ENCODE assay signal across 13 cellular contexts in genomic region chr6:33610057-33610456, GRCh38. TPM values are rescaled to one million over a fixed set of nuclear protein-coding genes. Genes with fewer than 3 reads are reported as not detected.
DNase-seq lines count a peak whose midpoint lies in the region; TF ChIP-seq lines count a peak whose summit lies in the region.
"Had no signal": no experiment of that assay in that cellular context is flagged by ENCODE, and none has a peak within 500 bp of the region (broad histone marks: within the 10 kb centered on the region; RNA-seq: fewer than 3 reads in every experiment).

No MANE protein-coding gene starts in this region.

- H3K27me3 Mint-ChIP-seq in activated T-helper 1 cell treated with anti-CD3 and anti-CD28 coated beads, Interleukin-12 subunit alpha, Interleukin-12 subunit beta, Interleukin-2, Interleukin-4 antibody, amounts not matched to agents 30 ng/mL and 10 ng/mL and 1 ng/mL, durations not matched to agents 14 hours and 24 hours and 36 hours (ENCODE audit: insufficient read depth) = peaks cover 8% of the 10 kb centered on the region

- H3K79me2 ChIP-seq in DOHH2 (ENCODE audit: control insufficient read depth, low read length) (no peaks in the 10 kb centered on the region), SK-N-SH (ENCODE audit: insufficient read depth) (no peaks in the 10 kb centered on the region)

- TF ChIP-seq RAD21 in SK-N-SH (IDR thresholded peaks at IDR 0.05; ENCODE audit: low read length) = no peak

- intact Hi-C loops in testis (cut with DNase I; ENCODE audit: low total_unique reads) = no loop called here
- intact Hi-C loops in activated T-helper 1 cell treated with anti-CD3 and anti-CD28 coated beads, Interleukin-12 subunit alpha, Interleukin-12 subunit beta, Interleukin-2, Interleukin-4 antibody, amounts not matched to agents 30 ng/mL and 10 ng/mL and 1 ng/mL, durations not matched to agents 14 hours and 24 hours and 36 hours (cut with micrococcal nuclease) = no loop called here

- CTCF ChIA-PET in SK-N-SH (lab: Yijun Ruan, JAX) = interaction anchor here (0.6 to 4.1 kb wide), 5 partner anchors 20 to 116 kb away, joined by 3 to 31 read pairs (median 4); no protein-coding TSS in a partner anchor

- 0 out of 2 replicates have a peak overlapping the region, but pooled peaks have one; percentile 41 for H2AFZ ChIP-seq in SK-N-SH (ENCODE audit: low read depth)

- H3K27me3 ChIP-seq in DOHH2 (ENCODE audit: control insufficient read depth, low read length) = no peaks in the 10 kb centered on the region
- no peaks in the 10 kb centered on the region for H3K27me3 ChIP-seq in SK-N-SH (ENCODE audit: insufficient read depth)
- H3K27me3 ChIP-seq in skeletal muscle satellite cell (ENCODE audit: control insufficient read depth, insufficient read depth, low read length) = no peaks in the 10 kb centered on the region
- H3K27me3 ChIP-seq in testis = no peaks in the 10 kb centered on the region

- 94% methylated on average over 4 of the region's 4 CpGs for WGBS in SK-N-SH (ENCODE audit: low lambda C conversion rate)
- 60 to 62% methylated on average over 4 of the region's 4 CpGs for WGBS in testis, 2 donors

- no peaks in the 10 kb centered on the region for H3K9me3 ChIP-seq in DOHH2 (ENCODE audit: control insufficient read depth, insufficient read depth, low read length)
- no peaks in the 10 kb centered on the region for H3K9me3 ChIP-seq in SK-N-SH
- H3K9me3 ChIP-seq in skeletal muscle satellite cell (replicated peaks; ENCODE audit: low read length) = no peaks in the 10 kb centered on the region
- H3K9me3 ChIP-seq in testis = no peaks in the 10 kb centered on the region

- H3K36me3 ChIP-seq in DOHH2 (ENCODE audit: control insufficient read depth, low read length) (no peaks in the 10 kb centered on the region), SK-N-SH (replicated peaks in 1 of 2; ENCODE audit: control insufficient read depth in 1 of 2, insufficient read depth in 2 of 2, low read length in 1 of 2) (no peaks in the 10 kb centered on the region), skeletal muscle satellite cell (ENCODE audit: insufficient read depth, low read length) (no peaks in the 10 kb centered on the region), testis (ENCODE audit: low read depth, missing control alignments) (no peaks in the 10 kb centered on the region)

- peaks cover 44% of the 10 kb centered on the region for H3K4me1 ChIP-seq in DOHH2 (ENCODE audit: control insufficient read depth, low read length)
- H3K4me1 ChIP-seq in SK-N-SH (ENCODE audit: control insufficient read depth in 1 of 2, insufficient read depth in 2 of 2, low read depth in 1 of 2, low read length in 1 of 2) = peaks cover 9 to 50% of the 10 kb centered on the region in 2 experiments; a peak in 2 of 4 replicates
- H3K4me1 ChIP-seq in skeletal muscle satellite cell (ENCODE audit: control insufficient read depth, insufficient read depth, low read length) = peaks cover 53% of the 10 kb centered on the region
- H3K4me1 ChIP-seq in testis = peaks cover 61% of the 10 kb centered on the region

- H3K9ac ChIP-seq in SK-N-SH (no peak overlapping the region), skeletal muscle satellite cell (ENCODE audit: low read depth, low read length) (peak overlapping the region; percentile 26)

- TF ChIP-seq POLR2A in testis (IDR thresholded peaks at IDR 0.05) = no peak

- H3K36me3 Mint-ChIP-seq in activated T-helper 1 cell treated with anti-CD3 and anti-CD28 coated beads, Interleukin-12 subunit alpha, Interleukin-12 subunit beta, Interleukin-2, Interleukin-4 antibody, amounts not matched to agents 30 ng/mL and 10 ng/mL and 1 ng/mL, durations not matched to agents 14 hours and 24 hours and 36 hours (ENCODE audit: low read depth) = no peaks in the 10 kb centered on the region
- H3K36me3 Mint-ChIP-seq: CD14-positive monocyte had no signal

- no peaks in the 10 kb centered on the region for H3K9me3 Mint-ChIP-seq in activated T-helper 1 cell treated with anti-CD3 and anti-CD28 coated beads, Interleukin-12 subunit alpha, Interleukin-12 subunit beta, Interleukin-2, Interleukin-4 antibody, amounts not matched to agents 30 ng/mL and 10 ng/mL and 1 ng/mL, durations not matched to agents 14 hours and 24 hours and 36 hours

- DNase-seq in SK-N-SH (no peak), left kidney (ENCODE audit: low read depth, low spot score) (peak; percentile 42), NCI-H2029 (lab: John Stamatoyannopoulos, UW) (no peak), testis (no peak)
- DNase-seq in activated T-helper 1 cell treated with anti-CD3 and anti-CD28 coated beads, Interleukin-12 subunit alpha, Interleukin-12 subunit beta, Interleukin-2, Interleukin-4 antibody, amounts not matched to agents 30 ng/mL and 10 ng/mL and 1 ng/mL, durations not matched to agents 14 hours and 24 hours and 36 hours (ENCODE audit: low spot score) = no peak
- no peak for DNase-seq in activated CD4-positive, CD25-positive, alpha-beta regulatory T cell (lab: John Stamatoyannopoulos, UW)
- DNase-seq: activated CD4-positive, alpha-beta T cell treated with anti-CD3 and anti-CD28 coated beads for 4 hours; MM.1S; NCI-H446 had no signal

- H3F3A ChIP-seq in DOHH2 (ENCODE audit: control insufficient read depth, insufficient read depth) (no peaks in the 10 kb centered on the region), SK-N-SH (replicated peaks; ENCODE audit: insufficient read depth) (no peaks in the 10 kb centered on the region)

- H3K4me2 ChIP-seq in DOHH2 (ENCODE audit: low read length) = peak overlapping the region; percentile 57
- H3K4me2 ChIP-seq in SK-N-SH = no peak overlapping the region
- H3K4me2 ChIP-seq in skeletal muscle satellite cell (ENCODE audit: low read length) = peak overlapping the region; percentile 22

- H3K27ac ChIP-seq in DOHH2 (ENCODE audit: low read depth, low read length) (no peak overlapping the region), SK-N-SH (ENCODE audit: low read depth in 2 of 2, low read length in 1 of 2) (peak overlapping the region in 1 of 2 experiments; percentile 90; a peak in 2 of 4 replicates), testis (peak overlapping the region in 1 of 2 donors; percentile 63)

- no peaks in the 10 kb centered on the region for H3K9me2 ChIP-seq in DOHH2 (replicated peaks; ENCODE audit: control insufficient read depth, low read length)
- H3K9me2 ChIP-seq in SK-N-SH = no peaks in the 10 kb centered on the region

- H4K20me1 ChIP-seq in DOHH2 (ENCODE audit: control insufficient read depth, insufficient read depth, low read depth, low read length) (no peaks in the 10 kb centered on the region), SK-N-SH (ENCODE audit: insufficient read depth) (no peaks in the 10 kb centered on the region)

- TF ChIP-seq EP300 in SK-N-SH (IDR thresholded peaks at IDR 0.05; ENCODE audit: borderline replicate concordance in 1 of 2, low read depth in 1 of 2, low read length in 1 of 2) = no peak

- no peak for TF ChIP-seq CTCF in DOHH2 (IDR thresholded peaks at IDR 0.05; ENCODE audit: low read depth, low read length, poor library complexity, severe bottlenecking)
- TF ChIP-seq CTCF in SK-N-SH (IDR thresholded peaks at IDR 0.05) = no peak
- no peak for TF ChIP-seq CTCF in testis (IDR thresholded peaks at IDR 0.05)

- H3K4me3 ChIP-seq in DOHH2 (ENCODE audit: low read length) = peak overlapping the region; percentile 25; the same call in 1 of the 2 replicates
- no peak overlapping the region for H3K4me3 ChIP-seq in SK-N-SH (ENCODE audit: low read depth in 2 of 2, low read length in 1 of 2)
- peak overlapping the region; percentile 20 for H3K4me3 ChIP-seq in skeletal muscle satellite cell (ENCODE audit: low read length)
- H3K4me3 ChIP-seq in testis = no peak overlapping the region
- H3K4me3 ChIP-seq: coronary artery had no signal

- H3K4me3 Mint-ChIP-seq in activated T-helper 1 cell treated with anti-CD3 and anti-CD28 coated beads, Interleukin-12 subunit alpha, Interleukin-12 subunit beta, Interleukin-2, Interleukin-4 antibody, amounts not matched to agents 30 ng/mL and 10 ng/mL and 1 ng/mL, durations not matched to agents 14 hours and 24 hours and 36 hours = no peak overlapping the region
- H3K4me3 Mint-ChIP-seq: CD14-positive monocyte had no signal

- no peaks in the 10 kb centered on the region for H3K4me1 Mint-ChIP-seq in activated T-helper 1 cell treated with anti-CD3 and anti-CD28 coated beads, Interleukin-12 subunit alpha, Interleukin-12 subunit beta, Interleukin-2, Interleukin-4 antibody, amounts not matched to agents 30 ng/mL and 10 ng/mL and 1 ng/mL, durations not matched to agents 14 hours and 24 hours and 36 hours (ENCODE audit: low read depth)

- POLR2A ChIA-PET in SK-N-SH (lab: Yijun Ruan, JAX) = interaction anchor here (2.1 kb wide), 1 partner anchor 11 kb away, joined by 7 read pairs; the partner anchor contains the start of gene ITPR3

- H3K27ac Mint-ChIP-seq in activated T-helper 1 cell treated with anti-CD3 and anti-CD28 coated beads, Interleukin-12 subunit alpha, Interleukin-12 subunit beta, Interleukin-2, Interleukin-4 antibody, amounts not matched to agents 30 ng/mL and 10 ng/mL and 1 ng/mL, durations not matched to agents 14 hours and 24 hours and 36 hours = no peak overlapping the region

TF ChIP-seq in SK-N-SH, 30 proteins besides CTCF, POLR2A, EP300 and RAD21 (continues in another document):
- no peak for TF ChIP-seq SIN3A (IDR thresholded peaks at IDR 0.05; ENCODE audit: borderline replicate concordance, low read depth, low read length)
- TF ChIP-seq YY1 (IDR thresholded peaks at IDR 0.05; ENCODE audit: low read depth) = no peak

RNA-seq across cellular contexts. Expression of gene ITPR3, which starts 11.1 kb away (rescaled TPM):
- polyA plus RNA-seq in SK-N-SH (2012; rRNA removed) = 4.7 and 8.1 TPM in 2 replicates
- polyA plus RNA-seq in SK-N-SH (2012; cell fraction: cytosol; rRNA removed) = 1.9 and 3.7 TPM in 2 replicates
- 22.6 and 23.4 TPM in 2 replicates for polyA plus RNA-seq in SK-N-SH (2012; cell fraction: nucleus; rRNA removed)
- total RNA-seq in skeletal muscle satellite cell (2012; rRNA removed) = 57.3 and 64.2 TPM in 2 replicates
- total RNA-seq in testis = 100 to 1,000 TPM in 1 of 2 donors, 10 to 100 TPM in 1; 80.3 to 146 TPM
- polyA plus RNA-seq in testis (ENCODE audit: insufficient read depth, low read depth, low replicate concordance) = 58.2 TPM
- 42.7 and 42.9 TPM in 2 replicates for total RNA-seq in activated T-helper 1 cell treated with anti-CD3 and anti-CD28 coated beads, Interleukin-12 subunit alpha, Interleukin-12 subunit beta, Interleukin-2, Interleukin-4 antibody, amounts not matched to agents 30 ng/mL and 10 ng/mL and 1 ng/mL, durations not matched to agents 14 hours and 24 hours and 36 hours
- polyA plus RNA-seq: CD14-positive monocyte had no signal

RNA-seq across cellular contexts. Expression of gene BAK1, which starts 30.0 kb away (rescaled TPM):
- polyA plus RNA-seq in SK-N-SH (2012; rRNA removed) (15.4 and 21.2 TPM in 2 replicates), testis (ENCODE audit: insufficient read depth, low read depth, low replicate concordance) (17.3 TPM)
- polyA plus RNA-seq in SK-N-SH (2012; cell fraction: cytosol; rRNA removed) = 9.1 and 14.5 TPM in 2 replicates
- 16.2 and 20.5 TPM in 2 replicates for polyA plus RNA-seq in SK-N-SH (2012; cell fraction: nucleus; rRNA removed)
- 19.0 and 23.8 TPM in 2 replicates for total RNA-seq in skeletal muscle satellite cell (2012; rRNA removed)
- total RNA-seq in testis = 10 to 100 TPM; 13.1 to 14.8 TPM
- 67.0 and 67.9 TPM in 2 replicates for total RNA-seq in activated T-helper 1 cell treated with anti-CD3 and anti-CD28 coated beads, Interleukin-12 subunit alpha, Interleukin-12 subunit beta, Interleukin-2, Interleukin-4 antibody, amounts not matched to agents 30 ng/mL and 10 ng/mL and 1 ng/mL, durations not matched to agents 14 hours and 24 hours and 36 hours

Comparison
In these comparisons a context has a peak if more than half of its experiments do, and no peak if none do; other contexts are left out.
1. H3K4me3 ChIP-seq: peak in DOHH2 (single experiment) and skeletal muscle satellite cell (single experiment); none in SK-N-SH (0 of 2) and testis (0 of 2).